In the genomic region with DNA sequence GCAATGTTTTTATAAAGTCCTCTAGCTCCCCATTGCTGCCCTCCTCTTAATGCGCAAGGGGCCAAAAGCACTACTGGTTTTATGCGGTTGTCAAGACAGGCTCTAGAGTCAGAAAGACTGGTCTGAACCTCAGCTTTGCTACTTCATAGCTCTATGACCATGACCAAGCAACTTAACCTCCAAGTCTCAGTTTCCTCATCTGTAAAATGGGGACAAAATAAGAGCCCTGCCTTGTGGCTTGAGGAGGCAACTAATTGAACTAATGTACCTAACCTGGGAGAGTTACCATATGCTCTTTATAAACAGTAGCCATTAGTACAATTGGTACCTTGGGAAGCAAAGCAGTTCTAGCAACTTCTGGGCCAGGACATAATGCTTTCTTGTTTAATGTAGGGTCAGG, we compare ENCODE assay signal across 1 cellular context.
TF ChIP-seq lines count a peak whose summit lies in the region.

No MANE protein-coding gene starts in this region.

TF ChIP-seq in K562, 482 proteins besides CTCF, POLR2A, EP300 and RAD21:
- 0 out of 4 replicates have a peak, but pooled peaks of 1 of the 2 experiments have one; percentile 14 for TF ChIP-seq KDM1A (IDR thresholded peaks at IDR 0.05)
- peak; percentile 90 for TF ChIP-seq RBM25 (IDR thresholded peaks at IDR 0.05; ENCODE audit: low read depth, low read length, severe bottlenecking)
- peak; percentile 77 for TF ChIP-seq BCOR (IDR thresholded peaks at IDR 0.05)
- TF ChIP-seq ZNF143 (CRISPR knock-in tag; IDR thresholded peaks at IDR 0.05), result no peak
- TF ChIP-seq CHD4 (IDR thresholded peaks at IDR 0.05; ENCODE audit: insufficient read depth, insufficient replicate concordance, low read depth, low read length, poor library complexity, severe bottlenecking), result peak; percentile 71
- peak; percentile 64; the same call in 1 of the 2 replicates for TF ChIP-seq ESRRA (IDR thresholded peaks at IDR 0.05; ENCODE audit: borderline replicate concordance, low read depth)
- no peak for TF ChIP-seq ZNF232 (CRISPR knock-in tag; IDR thresholded peaks at IDR 0.05)
